In the genomic region with DNA sequence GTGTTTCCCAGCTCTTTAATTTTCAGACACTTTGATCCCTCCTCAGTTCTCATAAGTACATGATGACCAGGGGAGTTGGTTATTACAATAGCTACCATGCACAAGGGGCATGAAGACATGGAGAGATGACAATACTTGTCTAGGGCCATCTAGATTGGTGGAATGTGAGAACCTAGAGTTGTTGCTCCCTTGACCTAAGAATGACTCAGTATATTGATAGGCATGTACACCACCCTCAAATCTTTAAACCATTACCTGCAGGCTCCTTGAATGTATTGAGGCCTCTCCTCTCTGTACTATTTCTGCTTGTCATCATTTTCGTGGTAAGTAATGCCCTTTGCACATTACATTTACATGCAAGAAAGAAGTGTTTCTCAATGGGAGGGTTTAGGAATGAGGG, we compare ENCODE assay signal across 7 cellular contexts. TPM values are rescaled to one million over a fixed set of nuclear protein-coding genes. Genes with fewer than 3 reads are reported as not detected.
"Had no signal": no experiment of that assay in that cellular context is flagged by ENCODE, and none has a peak within 500 bp of the region (broad histone marks: within the 10 kb centered on the region; RNA-seq: fewer than 3 reads in every experiment).

No MANE protein-coding gene starts in this region.

RNA-seq across cellular contexts. Expression of a gene that starts 20.3 kb away (rescaled TPM):
- total RNA-seq: activated CD8-positive, alpha-beta T cell treated with anti-CD3 and anti-CD28 coated beads for 36 hours; astrocyte; chondrocyte; dermis blood vessel endothelial cell; glomerular endothelial cell; T-helper 17 cell had no signal
- polyA plus RNA-seq: fibroblast of lung had no signal
